8 cellular contexts compared by ENCODE assay signal in genomic region chr6:170307080-170307545, GRCh38. TPM values are rescaled to one million over a fixed set of nuclear protein-coding genes. Genes with fewer than 3 reads are reported as not detected.
A peak's percentile ranks its signal among the peaks of the same experiment; 100 is the strongest.
DNase-seq lines count a peak whose midpoint lies in the region; ATAC-seq and TF ChIP-seq lines count a peak whose summit lies in the region.

No MANE protein-coding gene starts in this region.

- H3K36me3 ChIP-seq in lung (ENCODE audit: control insufficient read depth in 2 of 2, insufficient read depth in 2 of 2, low read length in 2 of 2) (no peaks in the 10 kb centered on the region), upper lobe of left lung (no peaks in the 10 kb centered on the region)

- H3K4me1 ChIP-seq in lung (ENCODE audit: control insufficient read depth in 2 of 2, insufficient read depth in 2 of 2, low read length in 2 of 2) (peaks cover 12 to 17% of the 10 kb centered on the region in 2 donors), upper lobe of left lung (peaks cover 21 to 46% (median 28%) of the 10 kb centered on the region in 4 donors)

- no peak for DNase-seq in activated naive CD4-positive, alpha-beta T cell treated with anti-CD3 and anti-CD28 coated beads for 36 hours
- no peak for DNase-seq in activated naive CD4-positive, alpha-beta T cell (lab: John Stamatoyannopoulos, UW)
- DNase-seq in astrocyte of the hippocampus (ENCODE audit: low read depth, low spot score) = peak; percentile 16
- no peak for DNase-seq in lung (ENCODE audit: low spot score)
- DNase-seq in upper lobe of left lung = no peak
- no peak for DNase-seq in kidney tubule cell (ENCODE audit: low spot score)
- no peak for DNase-seq in amygdala (lab: John Stamatoyannopoulos, UW)
- DNase-seq in retina = no peak

- CTCF ChIA-PET in activated naive CD4-positive, alpha-beta T cell treated with anti-CD3 and anti-CD28 coated beads for 36 hours (lab: Charles Lee) = interaction anchor here (3.6 kb wide), 1 partner anchor 15 kb away, joined by 15 read pairs; the partner anchor contains the start of gene DLL1

- H3K9me3 ChIP-seq in lung (ENCODE audit: control insufficient read depth in 2 of 2, insufficient read depth in 1 of 2, low read length in 1 of 2) = no peaks in the 10 kb centered on the region
- no peaks in the 10 kb centered on the region for H3K9me3 ChIP-seq in upper lobe of left lung

- no peak for TF ChIP-seq CTCF in lung (IDR thresholded peaks at IDR 0.05; ENCODE audit: control extremely low read depth, extremely low read depth)
- no peak for TF ChIP-seq CTCF in upper lobe of left lung (IDR thresholded peaks at IDR 0.05)

- intact Hi-C loops in activated naive CD4-positive, alpha-beta T cell treated with anti-CD3 and anti-CD28 coated beads for 36 hours (cut with micrococcal nuclease) = loop anchor here (2.0 to 5.0 kb wide), 3 partner anchors 64 to 315 kb away; no protein-coding TSS in a partner anchor

- TF ChIP-seq POLR2A in upper lobe of left lung (IDR thresholded peaks at IDR 0.05) = no peak

- H3K27me3 Mint-ChIP-seq in activated naive CD4-positive, alpha-beta T cell treated with anti-CD3 and anti-CD28 coated beads for 36 hours (ENCODE audit: low read depth) = no peaks in the 10 kb centered on the region

- peaks cover 39% of the 10 kb centered on the region for H3K4me1 Mint-ChIP-seq in activated naive CD4-positive, alpha-beta T cell treated with anti-CD3 and anti-CD28 coated beads for 36 hours (ENCODE audit: low read depth)

- H3K4me3 ChIP-seq in lung (peak overlapping the region; percentile 91), upper lobe of left lung (peak overlapping the region; percentile 73 to 98 (median 83))

- no peaks in the 10 kb centered on the region for H3K9me3 Mint-ChIP-seq in activated naive CD4-positive, alpha-beta T cell treated with anti-CD3 and anti-CD28 coated beads for 36 hours

- H3K27ac Mint-ChIP-seq in activated naive CD4-positive, alpha-beta T cell treated with anti-CD3 and anti-CD28 coated beads for 36 hours = peak overlapping the region; percentile 81

- no peak for TF ChIP-seq EP300 in upper lobe of left lung (IDR thresholded peaks at IDR 0.05)

- H3K4me3 Mint-ChIP-seq in activated naive CD4-positive, alpha-beta T cell treated with anti-CD3 and anti-CD28 coated beads for 36 hours = peak overlapping the region; percentile 86

- ATAC-seq in lung (ENCODE audit: insufficient read depth, low FRiP score) (no peak), upper lobe of left lung (ENCODE audit: low FRiP score in 2 of 2) (no peak)

- H3K27ac ChIP-seq in lung (ENCODE audit: low read depth in 1 of 2, low read length in 1 of 2) (peak overlapping the region; percentile 92 to 96), upper lobe of left lung (peak overlapping the region; percentile 92 to 98 (median 96))

- H3K27me3 ChIP-seq in lung (ENCODE audit: control insufficient read depth, insufficient read depth) (no peaks in the 10 kb centered on the region), upper lobe of left lung (no peaks in the 10 kb centered on the region)

- WGBS in lung, 2 donors = 7 to 9% methylated on average over 15 of the region's 15 CpGs
- WGBS in upper lobe of left lung, 2 donors = 7 to 8% methylated on average over 13 to 15 of the region's 15 CpGs

- peaks cover 10% of the 10 kb centered on the region for H3K36me3 Mint-ChIP-seq in activated naive CD4-positive, alpha-beta T cell treated with anti-CD3 and anti-CD28 coated beads for 36 hours (ENCODE audit: low read depth)

RNA-seq across cellular contexts. Expression of gene FAM120B, which starts 0.6 kb away (rescaled TPM):
- 10 to 100 TPM; 15.5 to 16.1 TPM for total RNA-seq in activated naive CD4-positive, alpha-beta T cell treated with anti-CD3 and anti-CD28 coated beads for 36 hours
- total RNA-seq in lung = 10 to 100 TPM; 29.5 to 35.6 TPM
- 10 to 100 TPM in 1 of 2 donors, 1 to 10 TPM in 1; 8.5 to 11.8 TPM for polyA plus RNA-seq in lung
- total RNA-seq in upper lobe of left lung = 10 to 100 TPM; 20.1 to 51.3 (median 28.3) TPM

RNA-seq across cellular contexts. Expression of gene DLL1, which starts 16.2 kb away (rescaled TPM):
- total RNA-seq in activated naive CD4-positive, alpha-beta T cell treated with anti-CD3 and anti-CD28 coated beads for 36 hours = 1 to 10 TPM; 3.2 to 3.5 TPM
- 10 to 100 TPM; 16.2 to 16.9 TPM for total RNA-seq in lung
- 10 to 100 TPM in 1 of 2 donors, 1 to 10 TPM in 1; 6.2 to 10.2 TPM for polyA plus RNA-seq in lung
- total RNA-seq in upper lobe of left lung = 10 to 100 TPM in 3 of 6 donors, 1 to 10 TPM in 3; 3.8 to 20.1 (median 10.2) TPM
